Comparison of ENCODE assay signal across 8 cellular contexts in genomic region chr13:95191821-95192220, GRCh38.
DNase-seq lines count a peak whose midpoint lies in the region; ATAC-seq and TF ChIP-seq lines count a peak whose summit lies in the region.

No MANE protein-coding gene starts in this region.

- no peaks in the 10 kb centered on the region for H3K79me2 ChIP-seq in DOHH2 (ENCODE audit: control insufficient read depth, low read length)

- H3K36me3 ChIP-seq in DOHH2 (ENCODE audit: control insufficient read depth, low read length) = peaks cover 8% of the 10 kb centered on the region
- no peaks in the 10 kb centered on the region for H3K36me3 ChIP-seq in thoracic aorta

- peak overlapping the region; percentile 20; the same call in 1 of the 2 replicates for H3K4me2 ChIP-seq in DOHH2 (ENCODE audit: low read length)

- H3K4me1 ChIP-seq in DOHH2 (ENCODE audit: control insufficient read depth, low read length) (peaks cover 11% of the 10 kb centered on the region), thoracic aorta (ENCODE audit: control insufficient read depth in 1 of 2, low read depth in 2 of 2) (no peaks in the 10 kb centered on the region)

- H4K20me1 ChIP-seq in DOHH2 (ENCODE audit: control insufficient read depth, insufficient read depth, low read depth, low read length) = no peaks in the 10 kb centered on the region

- no peaks in the 10 kb centered on the region for H3K9me2 ChIP-seq in DOHH2 (replicated peaks; ENCODE audit: control insufficient read depth, low read length)

- no peaks in the 10 kb centered on the region for H3K27me3 Mint-ChIP-seq in activated T-cell treated with anti-CD3 and anti-CD28 coated beads, Interleukin-2, amount 50 U/mL, for 4 hours (ENCODE audit: low read depth)

- peaks cover 5% of the 10 kb centered on the region for H3K36me3 Mint-ChIP-seq in activated T-cell treated with anti-CD3 and anti-CD28 coated beads, Interleukin-2, amount 50 U/mL, for 4 hours (ENCODE audit: insufficient read depth)

- DNase-seq in HL-60 (ENCODE audit: low read depth in 1 of 2, low spot score in 1 of 2) (peak in 1 of 2 experiments; percentile 85), OCI-M2 (lab: John Stamatoyannopoulos, UW; ENCODE audit: unreplicated experiment) (peak; percentile 49), fibroblast of the conjunctiva (ENCODE audit: low read depth) (peak; percentile 71), non-pigmented ciliary epithelial cell (ENCODE audit: low read depth) (peak; percentile 13), thoracic aorta (ENCODE audit: low spot score) (no peak)
- DNase-seq in activated T-cell treated with anti-CD3 and anti-CD28 coated beads, Interleukin-2, amount 50 U/mL, for 4 hours = peak; percentile 50

- no peak overlapping the region for H3K4me3 Mint-ChIP-seq in activated T-cell treated with anti-CD3 and anti-CD28 coated beads, Interleukin-2, amount 50 U/mL, for 4 hours

- H3K9me3 Mint-ChIP-seq in activated T-cell treated with anti-CD3 and anti-CD28 coated beads, Interleukin-2, amount 50 U/mL, for 4 hours = no peaks in the 10 kb centered on the region

- no peak overlapping the region for H3K4me3 ChIP-seq in DOHH2 (ENCODE audit: low read length)
- H3K4me3 ChIP-seq in HL-60 (replicated peaks; ENCODE audit: insufficient read depth, low read length) = no peak overlapping the region
- H3K4me3 ChIP-seq in thoracic aorta = no peak overlapping the region

- peak; percentile 97 for TF ChIP-seq CTCF in DOHH2 (IDR thresholded peaks at IDR 0.05; ENCODE audit: low read depth, low read length, poor library complexity, severe bottlenecking)
- peak; percentile 91 for TF ChIP-seq CTCF in HL-60 (IDR thresholded peaks at IDR 0.05; ENCODE audit: insufficient read depth, low read length)
- peak; percentile 49 for TF ChIP-seq CTCF in thoracic aorta (IDR thresholded peaks at IDR 0.05)

- no peaks in the 10 kb centered on the region for H3K9me3 ChIP-seq in DOHH2 (ENCODE audit: control insufficient read depth, insufficient read depth, low read length)
- H3K9me3 ChIP-seq in thoracic aorta = no peaks in the 10 kb centered on the region

- no peaks in the 10 kb centered on the region for H3F3A ChIP-seq in DOHH2 (ENCODE audit: control insufficient read depth, insufficient read depth)

- H3K27ac ChIP-seq in DOHH2 (ENCODE audit: low read depth, low read length) = no peak overlapping the region
- no peak overlapping the region for H3K27ac ChIP-seq in HL-60 (replicated peaks)
- no peak overlapping the region for H3K27ac ChIP-seq in thoracic aorta

- H3K27me3 ChIP-seq in DOHH2 (ENCODE audit: control insufficient read depth, low read length) = no peaks in the 10 kb centered on the region
- H3K27me3 ChIP-seq in HL-60 (ENCODE audit: insufficient read depth, poor library complexity, severe bottlenecking) = no peaks in the 10 kb centered on the region
- H3K27me3 ChIP-seq in thoracic aorta (replicated peaks; ENCODE audit: insufficient read depth) = no peaks in the 10 kb centered on the region

- H3K4me1 Mint-ChIP-seq in activated T-cell treated with anti-CD3 and anti-CD28 coated beads, Interleukin-2, amount 50 U/mL, for 4 hours (ENCODE audit: low read depth) = peaks cover 6% of the 10 kb centered on the region

- ATAC-seq in GM21390 (IDR thresholded peaks at IDR 0.05; ENCODE audit: unreplicated experiment) (peak; percentile 94), thoracic aorta (ENCODE audit: insufficient number of reproducible peaks, low FRiP score, low read depth) (no peak)
- ATAC-seq in activated T-cell treated with anti-CD3 and anti-CD28 coated beads, Interleukin-2, amount 50 U/mL, for 4 hours = peak; percentile 85 to 87
